In genomic region chr9:70529377-70529776, GRCh38 we compare ENCODE assay signal across 32 cellular contexts.
"Had no signal": no experiment of that assay in that cellular context is flagged by ENCODE, and none has a peak within 500 bp of the region (broad histone marks: within the 10 kb centered on the region; RNA-seq: fewer than 3 reads in every experiment).

No MANE protein-coding gene starts in this region.

- H3K27me3 Mint-ChIP-seq: activated CD4-positive, alpha-beta memory T cell treated with anti-CD3 and anti-CD28 coated beads for 36 hours; activated CD4-positive, alpha-beta T cell treated with anti-CD3 and anti-CD28 coated beads, Interleukin-2, amount 10 ng/mL, durations not matched to agents 24 days and 14 days; activated CD8-positive, alpha-beta T cell treated with anti-CD3 and anti-CD28 coated beads for 36 hours; activated naive CD4-positive, alpha-beta T cell treated with anti-CD3 and anti-CD28 coated beads, Interleukin-2, amount 10 ng/mL, durations not matched to agents 7 days and 5 days; activated naive CD8-positive, alpha-beta T cell; activated naive CD8-positive, alpha-beta T cell treated with anti-CD3 and anti-CD28 coated beads, Interleukin-2, amount 10 ng/mL, durations not matched to agents 7 days and 5 days; activated naive CD8-positive, alpha-beta T cell treated with anti-CD3 and anti-CD28 coated beads, Interleukin-2, amount 50 U/mL, for 24 hours; central memory CD8-positive, alpha-beta T cell had no signal

- H3K4me3 Mint-ChIP-seq: activated B cell treated with CpG ODN at 0.5 μM for 24 hours; activated CD4-positive, alpha-beta memory T cell treated with anti-CD3 and anti-CD28 coated beads for 36 hours; activated CD4-positive, alpha-beta T cell treated with anti-CD3 and anti-CD28 coated beads, Interleukin-2, amount 10 ng/mL, durations not matched to agents 24 days and 14 days; activated CD8-positive, alpha-beta T cell treated with anti-CD3 and anti-CD28 coated beads for 36 hours; activated naive CD4-positive, alpha-beta T cell treated with anti-CD3 and anti-CD28 coated beads, Interleukin-2, amount 10 ng/mL, durations not matched to agents 7 days and 5 days; activated naive CD8-positive, alpha-beta T cell; activated naive CD8-positive, alpha-beta T cell treated with anti-CD3 and anti-CD28 coated beads, Interleukin-2, amount 10 ng/mL, durations not matched to agents 7 days and 5 days; activated naive CD8-positive, alpha-beta T cell treated with anti-CD3 and anti-CD28 coated beads, Interleukin-2, amount 50 U/mL, for 24 hours; activated T-helper 1 cell treated with anti-CD3 and anti-CD28 coated beads, Interleukin-12 subunit alpha, Interleukin-12 subunit beta, Interleukin-2, Interleukin-4 antibody, amounts not matched to agents 30 ng/mL and 10 ng/mL and 1 ng/mL, durations not matched to agents 14 hours and 24 hours and 36 hours; brain; central memory CD8-positive, alpha-beta T cell; T-helper 1 cell treated with Interleukin-12 subunit alpha and Interleukin-12 subunit beta and Interleukin-4 antibody, amounts not matched to agents 30 μg/mL and 1 μg/mL, for 36 hours; T-helper 2 cell treated with Interferon-gamma antibody and Interleukin-4, amounts not matched to agents 5 μg/mL and 100 μg/mL, for 36 hours had no signal

- H3K27ac ChIP-seq: ascending aorta, cardiac muscle cell, VCaP had no signal

- ATAC-seq: activated CD8-positive, alpha-beta T cell treated with anti-CD3 and anti-CD28 coated beads for 36 hours; activated naive CD8-positive, alpha-beta T cell treated with anti-CD3 and anti-CD28 coated beads, Interleukin-2, amount 50 U/mL, for 24 hours had no signal

- H3K9me3 ChIP-seq: ascending aorta had no signal

- H3K36me3 Mint-ChIP-seq: brain had no signal

- H3K36me3 ChIP-seq: ascending aorta, cardiac muscle cell had no signal

- H3K27me3 ChIP-seq: ascending aorta, cardiac muscle cell had no signal

- H3K4me3 ChIP-seq: ascending aorta, cardiac muscle cell had no signal

- DNase-seq: activated B cell treated with CpG ODN at 0.5 μM for 24 hours; activated CD4-positive, alpha-beta memory T cell treated with anti-CD3 and anti-CD28 coated beads for 36 hours; activated CD4-positive, alpha-beta T cell treated with anti-CD3 and anti-CD28 coated beads, Interleukin-2, amount 10 ng/mL, durations not matched to agents 24 days and 14 days; activated CD4-positive, alpha-beta T cell treated with anti-CD3 and anti-CD28 coated beads, Interleukin-2, amount 50 U/mL, for 1 hour; activated CD4-positive, alpha-beta T cell treated with anti-CD3 and anti-CD28 coated beads, Interleukin-2, amount 50 U/mL, for 4 hours; activated CD4-positive, CD25-positive, alpha-beta regulatory T cell treated with anti-CD3 and anti-CD28 coated beads, Interleukin-2, amount 50 U/mL, for 72 hours; activated CD8-positive, alpha-beta memory T cell treated with anti-CD3 and anti-CD28 coated beads, Interleukin-2, amount 50 U/mL, for 4 hours; activated CD8-positive, alpha-beta T cell treated with anti-CD3 and anti-CD28 coated beads for 36 hours; activated effector memory CD4-positive, alpha-beta T cell treated with Interleukin-2 at 50 U/mL for 16 hours; activated gamma-delta T cell; activated naive CD4-positive, alpha-beta T cell treated with anti-CD3 and anti-CD28 coated beads, Interleukin-2, amount 10 ng/mL, durations not matched to agents 7 days and 5 days; activated naive CD4-positive, alpha-beta T cell treated with Interleukin-2 at 50 U/mL for 16 hours; activated naive CD8-positive, alpha-beta T cell treated with anti-CD3 and anti-CD28 coated beads, Interleukin-2, amount 10 ng/mL, durations not matched to agents 7 days and 5 days; activated naive CD8-positive, alpha-beta T cell treated with anti-CD3 and anti-CD28 coated beads, Interleukin-2, amount 50 U/mL, for 24 hours; activated T-cell treated with anti-CD3 and anti-CD28 coated beads for 4 hours; activated T-cell treated with anti-CD3 and anti-CD28 coated beads, Interleukin-2, amount 50 U/mL, for 1 hour; activated T-cell treated with anti-CD3 and anti-CD28 coated beads, Interleukin-2, amount 50 U/mL, for 48 hours; anterior cingulate cortex; caudate nucleus; cerebellar nuclear complex; SW 1271; T-helper 9 cell had no signal

- H3K4me1 Mint-ChIP-seq: activated B cell treated with CpG ODN at 0.5 μM for 24 hours had no signal

- H3K27ac Mint-ChIP-seq: activated B cell treated with CpG ODN at 0.5 μM for 24 hours; activated CD4-positive, alpha-beta memory T cell treated with anti-CD3 and anti-CD28 coated beads for 36 hours; activated CD4-positive, alpha-beta T cell treated with anti-CD3 and anti-CD28 coated beads, Interleukin-2, amount 10 ng/mL, durations not matched to agents 24 days and 14 days; activated CD8-positive, alpha-beta T cell treated with anti-CD3 and anti-CD28 coated beads for 36 hours; activated naive CD4-positive, alpha-beta T cell treated with anti-CD3 and anti-CD28 coated beads, Interleukin-2, amount 10 ng/mL, durations not matched to agents 7 days and 5 days; activated naive CD8-positive, alpha-beta T cell; activated naive CD8-positive, alpha-beta T cell treated with anti-CD3 and anti-CD28 coated beads, Interleukin-2, amount 10 ng/mL, durations not matched to agents 7 days and 5 days; activated naive CD8-positive, alpha-beta T cell treated with anti-CD3 and anti-CD28 coated beads, Interleukin-2, amount 50 U/mL, for 24 hours; activated T-helper 1 cell treated with anti-CD3 and anti-CD28 coated beads, Interleukin-12 subunit alpha, Interleukin-12 subunit beta, Interleukin-2, Interleukin-4 antibody, amounts not matched to agents 30 ng/mL and 10 ng/mL and 1 ng/mL, durations not matched to agents 14 hours and 24 hours and 36 hours; activated T-helper 2 cell treated with anti-CD3 and anti-CD28 coated beads, Interferon-gamma antibody, Interleukin-2, Interleukin-4, amounts not matched to agents 10 μg/mL and 5 μg/mL and 100 μg/mL, durations not matched to agents 14 hours and 24 hours and 36 hours; T-helper 1 cell treated with Interleukin-12 subunit alpha and Interleukin-12 subunit beta and Interleukin-4 antibody, amounts not matched to agents 30 μg/mL and 1 μg/mL, for 36 hours; T-helper 2 cell treated with Interferon-gamma antibody and Interleukin-4, amounts not matched to agents 5 μg/mL and 100 μg/mL, for 36 hours had no signal
